Comparison of ENCODE assay signal across 21 cellular contexts in genomic region chr1:41523071-41523470, GRCh38. TPM values are rescaled to one million over a fixed set of nuclear protein-coding genes. Genes with fewer than 3 reads are reported as not detected.
DNase-seq lines count a peak whose midpoint lies in the region; ATAC-seq, FAIRE-seq and TF ChIP-seq lines count a peak whose summit lies in the region.
"Had no signal": no experiment of that assay in that cellular context is flagged by ENCODE, and none has a peak within 500 bp of the region (broad histone marks: within the 10 kb centered on the region; RNA-seq: fewer than 3 reads in every experiment).

No MANE protein-coding gene starts in this region.

- H4K20me1 ChIP-seq in astrocyte (ENCODE audit: insufficient read depth, low read length) (peaks cover 17% of the 10 kb centered on the region), osteoblast (ENCODE audit: insufficient read depth, low read length) (peaks cover 6% of the 10 kb centered on the region)

- DNase-seq in activated naive CD8-positive, alpha-beta T cell treated with anti-CD3 and anti-CD28 coated beads for 36 hours: no peak
- DNase-seq in astrocyte (ENCODE audit: low read depth) (no peak), osteoblast (ENCODE audit: insufficient read length, low spot score, missing footprints) (peak; percentile 69), HuH-7.5 (ENCODE audit: low spot score) (no peak)
- DNase-seq: ACHN; BE2C; C1 segment of cervical spinal cord; CD4-positive, CD25-positive, alpha-beta regulatory T cell; CD8-positive, alpha-beta memory T cell; COR-L47; DMS 273 treated with DMSO at 0.1 percent for 48 hours; DMS53; DND-41; EL; H9 had no signal

- H3K4me3 Mint-ChIP-seq in activated naive CD8-positive, alpha-beta T cell: no peak overlapping the region
- H3K4me3 Mint-ChIP-seq in activated naive CD8-positive, alpha-beta T cell treated with anti-CD3 and anti-CD28 coated beads for 36 hours: no peak overlapping the region
- no peak overlapping the region for H3K4me3 Mint-ChIP-seq in astrocyte (ENCODE audit: unreplicated experiment)
- H3K4me3 Mint-ChIP-seq: CD4-positive, CD25-positive, alpha-beta regulatory T cell; H9 had no signal

- no peak overlapping the region for H3K4me2 ChIP-seq in astrocyte (ENCODE audit: low read length)
- no peak overlapping the region for H3K4me2 ChIP-seq in osteoblast (ENCODE audit: insufficient read depth, low read length)

- H3K36me3 ChIP-seq in astrocyte (ENCODE audit: insufficient read depth, low read length) (no peaks in the 10 kb centered on the region), osteoblast (ENCODE audit: insufficient read depth, low read length) (no peaks in the 10 kb centered on the region)
- H3K36me3 ChIP-seq: BE2C had no signal

- no peaks in the 10 kb centered on the region for H3K4me1 Mint-ChIP-seq in activated naive CD8-positive, alpha-beta T cell (ENCODE audit: low read depth)
- H3K4me1 Mint-ChIP-seq in activated naive CD8-positive, alpha-beta T cell treated with anti-CD3 and anti-CD28 coated beads for 36 hours: no peaks in the 10 kb centered on the region
- H3K4me1 Mint-ChIP-seq in astrocyte (ENCODE audit: low read depth, unreplicated experiment): peaks cover 3% of the 10 kb centered on the region
- H3K4me1 Mint-ChIP-seq: CD8-positive, alpha-beta memory T cell had no signal

- no peaks in the 10 kb centered on the region for H3K4me1 ChIP-seq in astrocyte (ENCODE audit: insufficient read depth, low read length)
- H3K4me1 ChIP-seq in osteoblast (ENCODE audit: insufficient read depth, low read length): no peaks in the 10 kb centered on the region
- H3K4me1 ChIP-seq: BE2C had no signal

- no peaks in the 10 kb centered on the region for H3K27me3 Mint-ChIP-seq in activated naive CD8-positive, alpha-beta T cell
- no peaks in the 10 kb centered on the region for H3K27me3 Mint-ChIP-seq in activated naive CD8-positive, alpha-beta T cell treated with anti-CD3 and anti-CD28 coated beads for 36 hours
- peaks cover 11% of the 10 kb centered on the region for H3K27me3 Mint-ChIP-seq in astrocyte (ENCODE audit: low read depth, unreplicated experiment)
- H3K27me3 Mint-ChIP-seq: CD4-positive, CD25-positive, alpha-beta regulatory T cell; CD8-positive, alpha-beta memory T cell had no signal

- H3K79me2 ChIP-seq in astrocyte (ENCODE audit: insufficient read depth, low read length) (no peaks in the 10 kb centered on the region), osteoblast (ENCODE audit: insufficient read depth, low read length) (no peaks in the 10 kb centered on the region)

- H3K9me3 ChIP-seq in astrocyte (ENCODE audit: insufficient read depth, low read depth, low read length): no peaks in the 10 kb centered on the region
- H3K9me3 ChIP-seq in osteoblast (ENCODE audit: low read depth, low read length): no peaks in the 10 kb centered on the region
- H3K9me3 ChIP-seq: BE2C had no signal

- H3K4me3 ChIP-seq in astrocyte (ENCODE audit: insufficient read depth, low read depth, low read length): no peak overlapping the region
- H3K4me3 ChIP-seq in osteoblast (ENCODE audit: insufficient read depth, low read length): no peak overlapping the region
- H3K4me3 ChIP-seq: GM12878 had no signal

- H3K27me3 ChIP-seq in astrocyte (ENCODE audit: insufficient read depth, low read length) (no peaks in the 10 kb centered on the region), osteoblast (ENCODE audit: insufficient read depth, low read length) (no peaks in the 10 kb centered on the region)
- H3K27me3 ChIP-seq: BE2C had no signal

- FAIRE-seq in astrocyte (lab: Jason Lieb, UNC): no peak
- FAIRE-seq: A204.1, GM12878, GM19239, H1 had no signal

- no peaks in the 10 kb centered on the region for H3K9me3 Mint-ChIP-seq in activated naive CD8-positive, alpha-beta T cell (ENCODE audit: low read depth)
- H3K9me3 Mint-ChIP-seq in activated naive CD8-positive, alpha-beta T cell treated with anti-CD3 and anti-CD28 coated beads for 36 hours: no peaks in the 10 kb centered on the region
- peaks cover 3% of the 10 kb centered on the region for H3K9me3 Mint-ChIP-seq in astrocyte (ENCODE audit: unreplicated experiment)
- H3K9me3 Mint-ChIP-seq: CD4-positive, CD25-positive, alpha-beta regulatory T cell; CD8-positive, alpha-beta memory T cell had no signal

- no peak overlapping the region for H2AFZ ChIP-seq in astrocyte (ENCODE audit: low read depth, low read length)
- H2AFZ ChIP-seq in osteoblast (ENCODE audit: low read length): no peak overlapping the region

- ATAC-seq in HG02970 (IDR thresholded peaks at IDR 0.05; ENCODE audit: low FRiP score, unreplicated experiment): no peak
- ATAC-seq: GM12878 had no signal

- peaks cover 10% of the 10 kb centered on the region for H3K36me3 Mint-ChIP-seq in activated naive CD8-positive, alpha-beta T cell
- H3K36me3 Mint-ChIP-seq in activated naive CD8-positive, alpha-beta T cell treated with anti-CD3 and anti-CD28 coated beads for 36 hours: peaks cover 23% of the 10 kb centered on the region
- H3K36me3 Mint-ChIP-seq in astrocyte (ENCODE audit: low read depth, unreplicated experiment): peaks cover 11% of the 10 kb centered on the region

- H3K9ac ChIP-seq in astrocyte (ENCODE audit: low read length): no peak overlapping the region

- peak overlapping the region; percentile 54 for H3K27ac Mint-ChIP-seq in activated naive CD8-positive, alpha-beta T cell
- H3K27ac Mint-ChIP-seq in activated naive CD8-positive, alpha-beta T cell treated with anti-CD3 and anti-CD28 coated beads for 36 hours: no peak overlapping the region
- peak overlapping the region; percentile 34 for H3K27ac Mint-ChIP-seq in astrocyte (ENCODE audit: unreplicated experiment)
- H3K27ac Mint-ChIP-seq: H9 had no signal

- TF ChIP-seq CTCF in astrocyte (IDR thresholded peaks at IDR 0.05; ENCODE audit: insufficient read depth, low read depth, low read length) (no peak), osteoblast (IDR thresholded peaks at IDR 0.05; ENCODE audit: extremely low read depth, low read depth, low read length) (no peak)

- no peak overlapping the region for H3K27ac ChIP-seq in astrocyte (ENCODE audit: low read depth, low read length)
- no peak overlapping the region for H3K27ac ChIP-seq in osteoblast (ENCODE audit: low read depth, low read length)

RNA-seq across cellular contexts. Expression of gene EDN2, which starts 38.6 kb away (rescaled TPM):
- total RNA-seq in activated naive CD8-positive, alpha-beta T cell treated with anti-CD3 and anti-CD28 coated beads for 36 hours: not detected
- total RNA-seq in astrocyte (0.45 TPM in 1 of 2 replicates, not detected in the other), osteoblast (not detected in 2 replicates)
- total RNA-seq: CD8-positive, alpha-beta memory T cell had no signal
